8 cellular contexts compared by ENCODE assay signal in the genomic region with DNA sequence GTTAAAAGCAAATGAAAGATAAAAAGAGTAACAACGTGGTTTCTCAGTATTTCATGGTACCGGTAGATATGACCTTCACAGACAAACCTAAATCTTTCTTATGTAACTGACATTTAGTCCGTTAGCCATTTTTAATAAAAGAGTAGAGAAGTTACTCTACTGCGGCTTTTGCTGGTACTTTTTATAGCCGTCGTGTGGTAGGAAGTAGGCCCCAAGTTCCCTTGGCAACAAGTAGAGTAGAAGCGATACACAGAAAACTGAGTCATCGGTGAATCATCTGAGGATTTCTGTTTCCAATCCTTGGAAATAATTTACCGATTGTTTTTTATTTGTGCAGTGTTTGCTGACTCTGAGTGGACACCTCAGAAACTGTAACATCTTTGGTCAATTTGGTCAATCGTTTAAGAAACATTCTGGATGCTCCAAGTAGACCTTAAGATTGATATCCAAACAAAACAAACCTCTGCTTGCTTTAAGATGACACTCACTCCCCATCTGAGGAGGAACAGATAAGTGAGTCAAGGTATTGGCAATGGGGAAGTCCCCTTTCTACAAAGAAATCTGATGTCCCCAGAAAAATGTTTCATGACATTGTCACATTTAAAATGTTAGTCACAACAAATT.
A peak's percentile ranks its signal among the peaks of the same experiment; 100 is the strongest.
DNase-seq lines count a peak whose midpoint lies in the region; ATAC-seq, FAIRE-seq and TF ChIP-seq lines count a peak whose summit lies in the region.

No MANE protein-coding gene starts in this region.

- H3K27me3 ChIP-seq in GM12878 (replicated peaks in 1 of 2; ENCODE audit: control insufficient read depth in 2 of 2, insufficient read depth in 2 of 2, low read length in 1 of 2) (no peaks in the 10 kb centered on the region), liver (ENCODE audit: control insufficient read depth in 4 of 4, insufficient read depth in 4 of 4, low read length in 3 of 4) (peaks cover 0 to 3% (median 0%) of the 10 kb centered on the region in 4 donors)

- H3K4me1 ChIP-seq in GM12878 (ENCODE audit: control insufficient read depth, insufficient read depth, low read length) (peaks cover 12% of the 10 kb centered on the region), liver (ENCODE audit: control insufficient read depth in 4 of 4, insufficient read depth in 4 of 4, low read length in 3 of 4) (peaks cover 0 to 6% (median 4%) of the 10 kb centered on the region in 4 donors)

- no TSS peak for BruUV-seq in GM12878 (replicated peaks; lab: Mats Ljungman, UMichigan)

- peak overlapping the region; percentile 93 for H3K4me2 ChIP-seq in GM12878 (ENCODE audit: control insufficient read depth, insufficient read depth)

- H3K9me3 Mint-ChIP-seq in T-cell (peaks cover 0 to 4% (median 0%) of the 10 kb centered on the region in 3 donors), WTC11 (no peaks in the 10 kb centered on the region)

- TF ChIP-seq POLR2A in GM12878 (IDR thresholded peaks at IDR 0.05; ENCODE audit: low read depth, low read length), result no peak

- H3K36me3 ChIP-seq in GM12878 (ENCODE audit: control insufficient read depth in 2 of 2, insufficient read depth in 2 of 2, low read length in 1 of 2), result no peaks in the 10 kb centered on the region
- no peaks in the 10 kb centered on the region for H3K36me3 ChIP-seq in liver (ENCODE audit: control insufficient read depth in 4 of 4, insufficient read depth in 3 of 4, low read depth in 1 of 4, low read length in 3 of 4)

- H3K9me3 ChIP-seq in GM12878 (replicated peaks; ENCODE audit: control insufficient read depth, insufficient read depth, low read length), result no peaks in the 10 kb centered on the region; the same call in 2 of the 3 replicates
- H3K9me3 ChIP-seq in liver (ENCODE audit: control insufficient read depth in 4 of 4, low read length in 3 of 4), result no peaks in the 10 kb centered on the region

- ATAC-seq in HG03354 (IDR thresholded peaks at IDR 0.05; ENCODE audit: poor library complexity, severe bottlenecking, unreplicated experiment), result peak; percentile 98
- peak; percentile 90 to 93 (median 92) for ATAC-seq in T-cell (replicated peaks in 1 of 4)
- peak; percentile 96 for ATAC-seq in GM12878
- ATAC-seq in WTC11, result no peak

- H3K36me3 Mint-ChIP-seq in T-cell, result peaks cover 3% of the 10 kb centered on the region
- no peaks in the 10 kb centered on the region for H3K36me3 Mint-ChIP-seq in WTC11

- H3K9ac ChIP-seq in GM12878 (ENCODE audit: control insufficient read depth, insufficient read depth, low read length), result peak overlapping the region; percentile 78
- H3K9ac ChIP-seq in liver (ENCODE audit: low read depth in 1 of 2, low read length in 2 of 2), result peak overlapping the region in 1 of 2 donors; percentile 32

- POLR2A ChIA-PET in T-cell (lab: Charles Lee), result interaction anchor here in 1 of 2 donors (0.6 to 1.7 kb wide), 3 partner anchors 51 to 65 kb away, joined by 4 to 6 read pairs (median 5); a partner anchor contains a TSS
- POLR2A ChIA-PET in GM12878 (lab: Charles Lee), result no interaction called here
- POLR2A ChIA-PET in WTC11 (lab: Charles Lee), result no interaction called here

- RAD21 ChIA-PET in GM12878 (lab: Charles Lee; ENCODE audit: unreplicated experiment), result interaction anchor here (0.9 to 1.1 kb wide), 3 partner anchors 64 to 74 kb away, joined by 4 to 5 read pairs (median 5); a partner anchor contains a TSS

- H3K27ac ChIP-seq in GM12878 (ENCODE audit: control insufficient read depth, insufficient read depth), result peak overlapping the region; percentile 96
- H3K27ac ChIP-seq in liver (ENCODE audit: low read depth in 1 of 2, low read length in 2 of 2), result no peak overlapping the region

- H3K27me3 Mint-ChIP-seq in T-cell, result no peaks in the 10 kb centered on the region
- H3K27me3 Mint-ChIP-seq in WTC11 (ENCODE audit: low read depth), result no peaks in the 10 kb centered on the region

- H3K4me3 ChIP-seq in AG09309 (ENCODE audit: control insufficient read depth, low read depth, low read length) (no peak overlapping the region), GM12878 (peak overlapping the region; percentile 46; the same call in 1 of the 2 replicates), liver (ENCODE audit: low read depth in 1 of 3, low read length in 3 of 3) (no peak overlapping the region)

- DNase-seq in AG09309 (ENCODE audit: low read depth) (peak; percentile 89), GM19240 (ENCODE audit: insufficient read length, low spot score) (peak; percentile 23), T-cell (peak in 33 of 34 experiments; percentile 22 to 77 (median 53)), GM12878 (ENCODE audit: low read depth, low spot score) (peak; percentile 74), WTC11 (ENCODE audit: low spot score) (no peak)
- DNase-seq in stimulated activated CD8-positive, alpha-beta memory T cell treated with anti-CD3 and anti-CD28 coated beads, Interleukin-4, amount 100 ng/mL, for 4 hours (ENCODE audit: low read depth in 2 of 2, low spot score in 1 of 2), result peak; percentile 11 to 43

- WGBS in GM12878 (ENCODE audit: insufficient coverage, insufficient replicate concordance, low lambda C conversion rate, missing lambda C conversion rate), result 1% methylated on average over 10 of the region's 10 CpGs
- 72% methylated on average over 10 of the region's 10 CpGs for WGBS in liver

- H3K27ac Mint-ChIP-seq in T-cell (peak overlapping the region; percentile 100), WTC11 (no peak overlapping the region)

- peak; percentile 71 for FAIRE-seq in GM12878 (lab: Jason Lieb, UNC)

- H3K79me2 ChIP-seq in GM12878 (ENCODE audit: control insufficient read depth, insufficient read depth, low read length), result no peaks in the 10 kb centered on the region

- peak; percentile 95 to 99 for TF ChIP-seq EP300 in GM12878 (IDR thresholded peaks at IDR 0.05; ENCODE audit: borderline replicate concordance in 1 of 2, control insufficient read depth in 1 of 2, low read depth in 2 of 2, low read length in 2 of 2)

- in situ Hi-C loops in GM12878 (cut with MboI), result no loop called here

- peak overlapping the region; percentile 86 for H2AFZ ChIP-seq in GM12878 (ENCODE audit: control insufficient read depth, low read depth, low read length)

- H4K20me1 ChIP-seq in GM12878 (ENCODE audit: control insufficient read depth, insufficient read depth), result no peaks in the 10 kb centered on the region

- TF ChIP-seq RAD21 in GM12878 (IDR thresholded peaks at IDR 0.05; ENCODE audit: insufficient read depth, low read depth, low read length), result peak; percentile 39; the same call in 1 of the 2 replicates
- TF ChIP-seq RAD21 in liver (IDR thresholded peaks at IDR 0.05), result peak in 1 of 2 donors; percentile 5

- SMC1A ChIA-PET in GM12878 (lab: Charles Lee; ENCODE audit: uncharacterized antibody, unreplicated experiment), result interaction anchor here (1.2 kb wide), 1 partner anchor 223 kb away, joined by 4 read pairs; no protein-coding TSS in a partner anchor

- H3K4me3 Mint-ChIP-seq in T-cell (peak overlapping the region; percentile 65 to 73 (median 68)), WTC11 (no peak overlapping the region)

- TF ChIP-seq CTCF in AG09309 (IDR thresholded peaks at IDR 0.05; ENCODE audit: control insufficient read depth, insufficient read depth, low read depth, low read length, missing control alignments) (no peak), GM12878 (IDR thresholded peaks at IDR 0.05 in 2 of 3, conservative IDR thresholded peaks at IDR 0.05 in 1 of 3; ENCODE audit: control insufficient read depth in 2 of 3, extremely low read depth in 1 of 3, insufficient read depth in 1 of 3, low read depth in 3 of 3, low read length in 3 of 3) (peak in 1 of 3 experiments; percentile 28; a peak in 1 of 6 replicates), liver (IDR thresholded peaks at IDR 0.05; ENCODE audit: low read depth, low read length, missing input control) (no peak), WTC11 (IDR thresholded peaks at IDR 0.05) (no peak)

- H3K4me1 Mint-ChIP-seq in T-cell (peaks cover 38 to 50% (median 44%) of the 10 kb centered on the region in 3 donors), WTC11 (no peaks in the 10 kb centered on the region)

- CTCF ChIA-PET in T-cell (lab: Charles Lee) (interaction anchor here in 1 of 2 donors (1.5 kb wide), 1 partner anchor 65 kb away, joined by 4 read pairs; no protein-coding TSS in a partner anchor), GM12878 (lab: Yijun Ruan, JAX) (interaction anchor here (0.8 kb wide), 1 partner anchor 225 kb away, joined by 5 read pairs; no protein-coding TSS in a partner anchor), WTC11 (lab: Charles Lee) (no interaction called here)

- intact Hi-C loops in GM12878 (cut with micrococcal nuclease; ENCODE audit: unreplicated experiment), result loop anchor here (2.0 to 10.0 kb wide), 3 partner anchors 64 to 170 kb away; a partner anchor contains a TSS

TF ChIP-seq in GM12878, 131 proteins besides CTCF, POLR2A, EP300 and RAD21 (continues in another document):
- 0 out of 4 replicates have a peak, but pooled peaks of 1 of the 2 experiments have one; percentile 23 for TF ChIP-seq SRF (IDR thresholded peaks at IDR 0.05; ENCODE audit: low read depth in 2 of 2, low read length in 2 of 2)

TF ChIP-seq in liver, 16 proteins besides CTCF, POLR2A, EP300 and RAD21:
- TF ChIP-seq JUND (IDR thresholded peaks at IDR 0.05), result peak; percentile 63 to 76
- TF ChIP-seq EGR1 (IDR thresholded peaks at IDR 0.05; ENCODE audit: low read depth in 2 of 2), result no peak
TF ChIP-seq in liver: peak in this region for 1.

TF ChIP-seq in WTC11, 78 proteins besides CTCF, POLR2A, EP300 and RAD21 (continues in another document):
- TF ChIP-seq CREM (CRISPR knock-in tag; IDR thresholded peaks at IDR 0.05) (no peak), SOX15 (CRISPR knock-in tag; IDR thresholded peaks at IDR 0.05) (no peak), ESRRA (CRISPR knock-in tag; IDR thresholded peaks at IDR 0.05; ENCODE audit: borderline replicate concordance) (no peak), GTF2I (CRISPR knock-in tag; conservative IDR thresholded peaks at IDR 0.05) (no peak), ATF1 (CRISPR knock-in tag; IDR thresholded peaks at IDR 0.05) (no peak)
- TF ChIP-seq, protein P1, sequence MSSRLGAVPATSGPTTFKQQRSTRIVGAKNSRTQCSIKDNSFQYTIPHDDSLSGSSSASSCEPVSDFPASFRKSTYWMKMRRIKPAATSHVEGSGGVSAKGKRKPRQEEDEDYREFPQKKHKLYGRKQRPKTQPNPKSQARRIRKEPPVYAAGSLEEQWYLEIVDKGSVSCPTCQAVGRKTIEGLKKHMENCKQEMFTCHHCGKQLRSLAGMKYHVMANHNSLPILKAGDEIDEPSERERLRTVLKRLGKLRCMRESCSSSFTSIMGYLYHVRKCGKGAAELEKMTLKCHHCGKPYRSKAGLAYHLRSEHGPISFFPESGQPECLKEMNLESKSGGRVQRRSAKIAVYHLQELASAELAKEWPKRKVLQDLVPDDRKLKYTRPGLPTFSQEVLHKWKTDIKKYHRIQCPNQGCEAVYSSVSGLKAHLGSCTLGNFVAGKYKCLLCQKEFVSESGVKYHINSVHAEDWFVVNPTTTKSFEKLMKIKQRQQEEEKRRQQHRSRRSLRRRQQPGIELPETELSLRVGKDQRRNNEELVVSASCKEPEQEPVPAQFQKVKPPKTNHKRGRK (CRISPR knock-in tag; IDR thresholded peaks at IDR 0.05; ENCODE audit: borderline replicate concordance), result no peak
